9 cellular contexts compared by ENCODE assay signal in the genomic region with DNA sequence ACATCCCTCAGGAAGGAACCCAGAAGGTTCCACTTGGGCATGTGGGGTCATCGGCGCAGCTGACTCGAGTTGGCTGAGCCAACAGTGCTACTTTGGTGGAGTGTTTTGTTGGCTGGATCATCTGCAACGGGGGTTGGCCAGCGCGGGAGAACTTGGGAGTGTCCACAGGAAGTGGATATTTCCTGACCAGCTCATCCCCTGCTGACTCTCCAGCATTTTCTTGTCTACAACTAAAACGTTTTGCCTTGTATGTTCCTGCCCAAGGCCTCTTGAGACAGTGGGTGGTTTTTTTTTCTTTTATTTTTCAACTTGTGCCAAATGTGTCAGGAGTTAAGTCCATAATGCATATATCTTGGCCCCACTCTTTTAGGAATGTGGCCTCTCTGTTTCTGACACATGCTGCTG.
DNase-seq lines count a peak whose midpoint lies in the region; ATAC-seq and TF ChIP-seq lines count a peak whose summit lies in the region.
"Had no signal": no experiment of that assay in that cellular context is flagged by ENCODE, and none has a peak within 500 bp of the region (broad histone marks: within the 10 kb centered on the region; RNA-seq: fewer than 3 reads in every experiment).

No MANE protein-coding gene starts in this region.

- TF ChIP-seq EP300 in sigmoid colon (IDR thresholded peaks at IDR 0.05) = peak in 1 of 4 donors; percentile 19

- H3K36me3 ChIP-seq in ascending aorta (no peaks in the 10 kb centered on the region), heart right ventricle (no peaks in the 10 kb centered on the region), sigmoid colon (no peaks in the 10 kb centered on the region), BE2C (no peaks in the 10 kb centered on the region)

- WGBS in heart right ventricle, 2 donors = 30 to 45% methylated on average over 7 of the region's 7 CpGs
- WGBS in sigmoid colon, 2 donors = 74 to 77% methylated on average over 7 of the region's 7 CpGs

- in situ Hi-C loops in Caki2 (cut with HindIII; ENCODE audit: low pct_unique_long_range_greater_than_20kb, low sequenced_read_pairs) (loop anchor here (25.0 kb wide), 2 partner anchors 146 to 579 kb away; no protein-coding TSS in a partner anchor), KBM-7 (cut with MboI; ENCODE audit: low pct_unique_long_range_greater_than_20kb, low sequenced_read_pairs) (no loop called here)

- intact Hi-C loops in ascending aorta (cut with DNase I) (no loop called here), heart right ventricle (cut with DNase I) (loop anchor here in 4 of 10 donors (10.0 kb wide), 3 partner anchors 128 to 148 kb away; no protein-coding TSS in a partner anchor), sigmoid colon (cut with DNase I) (no loop called here)

- H3K4me1 ChIP-seq in ascending aorta = no peaks in the 10 kb centered on the region
- H3K4me1 ChIP-seq in heart right ventricle = peaks cover 0 to 39% (median 18%) of the 10 kb centered on the region in 9 donors
- peaks cover 0 to 10% (median 5%) of the 10 kb centered on the region in 4 donors for H3K4me1 ChIP-seq in sigmoid colon
- no peaks in the 10 kb centered on the region for H3K4me1 ChIP-seq in BE2C

- TF ChIP-seq CTCF in ascending aorta (IDR thresholded peaks at IDR 0.05) (no peak), heart right ventricle (IDR thresholded peaks at IDR 0.05) (no peak), sigmoid colon (IDR thresholded peaks at IDR 0.05) (no peak), BE2C (IDR thresholded peaks at IDR 0.05; ENCODE audit: low read depth, low read length) (no peak)

- peak; percentile 14 for DNase-seq in Caki2 (ENCODE audit: low read depth)
- DNase-seq in ascending aorta (ENCODE audit: low spot score in 2 of 2) = peak; percentile 14 to 78
- DNase-seq in heart right ventricle = peak; percentile 68 to 71
- peak; percentile 91 for DNase-seq in sigmoid colon
- no peak for DNase-seq in BE2C
- no peak for DNase-seq in NOMO-1 treated with dmso at 0.1 percent for 144 hours (lab: John Stamatoyannopoulos, UW; ENCODE audit: unreplicated experiment)
- no peak for DNase-seq in NCI-H146 (lab: John Stamatoyannopoulos, UW)
- no peak for DNase-seq in KBM-7
- DNase-seq: SIG-M5 had no signal

- peak overlapping the region in 1 of 2 donors; percentile 29 for H3K27ac ChIP-seq in ascending aorta
- H3K27ac ChIP-seq in heart right ventricle = peak overlapping the region in 9 of 10 donors; percentile 18 to 84 (median 65)
- peak overlapping the region; percentile 37 to 62 (median 48) for H3K27ac ChIP-seq in sigmoid colon

- H3K27me3 ChIP-seq in ascending aorta (no peaks in the 10 kb centered on the region), heart right ventricle (peaks cover 0 to 6% (median 0%) of the 10 kb centered on the region in 7 donors), sigmoid colon (no peaks in the 10 kb centered on the region), BE2C (no peaks in the 10 kb centered on the region; the same call in 1 of the 2 replicates)

- H3K9me3 ChIP-seq in ascending aorta (no peaks in the 10 kb centered on the region), heart right ventricle (no peaks in the 10 kb centered on the region), sigmoid colon (no peaks in the 10 kb centered on the region), BE2C (no peaks in the 10 kb centered on the region)

- no peak for TF ChIP-seq POLR2A in sigmoid colon (IDR thresholded peaks at IDR 0.05)

- peak; percentile 61 to 91 (median 82) for ATAC-seq in heart right ventricle

- H3K4me3 ChIP-seq in ascending aorta (no peak overlapping the region), heart right ventricle (no peak overlapping the region), sigmoid colon (no peak overlapping the region), BE2C (ENCODE audit: low read depth, low read length) (no peak overlapping the region)

Comparison
In these comparisons a context has a peak if more than half of its experiments do, and no peak if none do; other contexts are left out.
1. DNase-seq: peak in Caki2 (single experiment), ascending aorta (2 of 2), heart right ventricle (2 of 2) and sigmoid colon (single experiment); none in BE2C (single experiment), NOMO-1 treated with dmso at 0.1 percent for 144 hours (single experiment), NCI-H146 (single experiment) and KBM-7 (single experiment).